Comparison of ENCODE assay signal across 1 cellular context in the genomic region with DNA sequence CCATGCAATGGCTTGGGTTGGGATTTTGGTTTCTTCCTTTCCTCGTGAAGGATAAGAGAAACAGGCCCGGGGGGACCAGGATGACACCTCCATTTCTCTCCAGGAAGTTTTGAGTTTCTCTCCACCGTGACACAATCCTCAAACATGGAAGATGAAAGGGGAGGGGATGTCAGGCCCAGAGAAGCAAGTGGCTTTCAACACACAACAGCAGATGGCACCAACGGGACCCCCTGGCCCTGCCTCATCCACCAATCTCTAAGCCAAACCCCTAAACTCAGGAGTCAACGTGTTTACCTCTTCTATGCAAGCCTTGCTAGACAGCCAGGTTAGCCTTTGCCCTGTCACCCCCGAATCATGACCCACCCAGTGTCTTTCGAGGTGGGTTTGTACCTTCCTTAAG.
TF ChIP-seq lines count a peak whose summit lies in the region.

No MANE protein-coding gene starts in this region.

TF ChIP-seq in endothelial cell of umbilical vein, 7 proteins besides CTCF, POLR2A, EP300 and RAD21:
- TF ChIP-seq JUN (IDR thresholded peaks at IDR 0.05; ENCODE audit: borderline replicate concordance, insufficient read depth, insufficient read length, low read depth) (no peak), FOS (IDR thresholded peaks at IDR 0.05; ENCODE audit: borderline replicate concordance, insufficient read depth, low read length) (no peak), MYC (IDR thresholded peaks at IDR 0.05; ENCODE audit: low read depth, low read length) (no peak), POLR2AphosphoS5 (IDR thresholded peaks at IDR 0.05; ENCODE audit: insufficient read depth, low read depth, low read length) (no peak), EZH2 (IDR thresholded peaks at IDR 0.05; ENCODE audit: borderline replicate concordance, low read depth, low read length, severe bottlenecking) (no peak), GATA2 (IDR thresholded peaks at IDR 0.05; ENCODE audit: insufficient read depth, insufficient read length, low read depth, low read length) (no peak)
- TF ChIP-seq, protein P1, sequence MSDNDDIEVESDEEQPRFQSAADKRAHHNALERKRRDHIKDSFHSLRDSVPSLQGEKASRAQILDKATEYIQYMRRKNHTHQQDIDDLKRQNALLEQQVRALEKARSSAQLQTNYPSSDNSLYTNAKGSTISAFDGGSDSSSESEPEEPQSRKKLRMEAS (IDR thresholded peaks at IDR 0.05; ENCODE audit: insufficient read depth, insufficient read length): no peak
TF ChIP-seq in endothelial cell of umbilical vein: peak in this region for 0.
